In the genomic region with DNA sequence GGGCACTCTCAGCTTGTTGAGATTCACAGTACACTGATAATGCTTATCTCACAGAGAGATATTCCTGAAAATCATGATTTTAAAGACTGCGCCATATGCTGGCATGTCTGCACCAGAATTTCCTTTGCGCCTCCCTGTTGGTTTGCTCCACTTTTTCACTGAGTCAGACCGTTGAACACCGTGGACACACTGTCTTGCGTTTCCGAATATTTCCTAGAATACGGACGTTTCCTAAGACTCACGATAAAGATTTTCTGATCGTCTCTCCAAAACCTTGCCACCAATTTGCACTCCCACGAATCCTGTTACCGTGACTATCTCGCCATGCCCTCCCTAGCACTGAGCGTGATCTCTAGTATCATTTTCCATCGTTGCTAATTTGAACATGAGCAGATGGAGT, we compare ENCODE assay signal across 10 cellular contexts. TPM values are rescaled to one million over a fixed set of nuclear protein-coding genes. Genes with fewer than 3 reads are reported as not detected.
DNase-seq lines count a peak whose midpoint lies in the region; ATAC-seq lines count a peak whose summit lies in the region.
"Had no signal": no experiment of that assay in that cellular context is flagged by ENCODE, and none has a peak within 500 bp of the region (broad histone marks: within the 10 kb centered on the region; RNA-seq: fewer than 3 reads in every experiment).

No MANE protein-coding gene starts in this region.

- H3K36me3 Mint-ChIP-seq in activated T-helper 17 cell treated with anti-CD3 and anti-CD28 coated beads, Interleukin-2, amount 50 U/mL, for 72 hours (ENCODE audit: low read depth), result no peaks in the 10 kb centered on the region

- H3K27me3 Mint-ChIP-seq in activated T-helper 17 cell treated with anti-CD3 and anti-CD28 coated beads, Interleukin-2, amount 50 U/mL, for 72 hours, result peaks cover 4% of the 10 kb centered on the region

- in situ Hi-C loops in GM23248 (cut with MboI), result no loop called here

- 16% methylated on average over 15 of the region's 15 CpGs for WGBS in GM23248 (ENCODE audit: low coverage in 1 of 2, low lambda C conversion rate in 2 of 2, missing lambda C conversion rate in 2 of 2), 2 experiments

- DNase-seq in GM23248, result no peak
- DNase-seq in NCI-H1930 (lab: John Stamatoyannopoulos, UW), result no peak
- no peak for DNase-seq in dedifferentiated amniotic fluid mesenchymal stem cell (ENCODE audit: extremely low spot score)
- no peak for DNase-seq in SKM-1 treated with dmso at 0.1 percent for 144 hours (lab: John Stamatoyannopoulos, UW; ENCODE audit: unreplicated experiment)
- DNase-seq in dermis blood vessel endothelial cell, result no peak

- no peaks in the 10 kb centered on the region for H3K36me3 ChIP-seq in GM23248 (ENCODE audit: low read depth)

- peaks cover 30% of the 10 kb centered on the region for H3K27me3 ChIP-seq in GM23248 (replicated peaks; ENCODE audit: insufficient read depth)

- no peaks in the 10 kb centered on the region for H3F3A ChIP-seq in GM23248 (ENCODE audit: insufficient read depth)

- H3K4me2 ChIP-seq in GM23248 (ENCODE audit: unreplicated experiment), result peak overlapping the region; percentile 77

- no peak overlapping the region for H3K9ac ChIP-seq in GM23248

- H4K20me1 ChIP-seq in GM23248 (ENCODE audit: insufficient read depth), result no peaks in the 10 kb centered on the region

- H3K4me1 ChIP-seq in GM23248 (ENCODE audit: insufficient read depth), result peaks cover 7% of the 10 kb centered on the region; the same call in 1 of the 2 replicates

- no peaks in the 10 kb centered on the region for H3K9me3 ChIP-seq in GM23248 (ENCODE audit: low read depth)

- H3K27ac ChIP-seq in GM23248 (no peak overlapping the region), skin epidermis (no peak overlapping the region)

- H2AFZ ChIP-seq in GM23248, result peak overlapping the region; percentile 87

- H3K4me3 ChIP-seq in GM23248 (peak overlapping the region; percentile 80), iPS-11a (ENCODE audit: low read depth, low read length) (peak overlapping the region; percentile 64), skin epidermis (peak overlapping the region; percentile 46 to 69 (median 61))
- H3K4me3 ChIP-seq: K562 had no signal

- peaks cover 5% of the 10 kb centered on the region for H3K4me1 Mint-ChIP-seq in activated T-helper 17 cell treated with anti-CD3 and anti-CD28 coated beads, Interleukin-2, amount 50 U/mL, for 72 hours

- no peak overlapping the region for H3K27ac Mint-ChIP-seq in activated T-helper 17 cell treated with anti-CD3 and anti-CD28 coated beads, Interleukin-2, amount 50 U/mL, for 72 hours

- H3K9me2 ChIP-seq in GM23248 (ENCODE audit: insufficient read depth), result no peaks in the 10 kb centered on the region

- H3K4me3 Mint-ChIP-seq in activated T-helper 17 cell treated with anti-CD3 and anti-CD28 coated beads, Interleukin-2, amount 50 U/mL, for 72 hours, result peak overlapping the region; percentile 71

- H3K79me2 ChIP-seq in GM23248 (ENCODE audit: insufficient read depth), result no peaks in the 10 kb centered on the region

- ATAC-seq in activated T-helper 17 cell treated with anti-CD3 and anti-CD28 coated beads, Interleukin-2, amount 50 U/mL, for 72 hours (replicated peaks), result no peak

- no peaks in the 10 kb centered on the region for H3K9me3 Mint-ChIP-seq in activated T-helper 17 cell treated with anti-CD3 and anti-CD28 coated beads, Interleukin-2, amount 50 U/mL, for 72 hours

RNA-seq across cellular contexts. Expression of a gene that starts 0.5 kb away (rescaled TPM):
- 0.76 and 1.9 TPM in 2 replicates for total RNA-seq in GM23248 (2014; rRNA removed; shearing (Covaris generic))
- 0.58 and 0.83 TPM in 2 replicates for polyA plus RNA-seq in GM23248 (2016; fragmentation: Nextera tagmentation; extraction: Ambion mirVana)
- under 1 TPM in 1 of 2 donors, not detected in 1; 0.40 TPM for total RNA-seq in activated T-helper 17 cell treated with anti-CD3 and anti-CD28 coated beads, Interleukin-2, amount 50 U/mL, for 72 hours
- 124 and 125 TPM in 2 replicates for total RNA-seq in dermis blood vessel endothelial cell
- total RNA-seq: K562 had no signal
- polyA plus RNA-seq: K562 had no signal

RNA-seq across cellular contexts. Expression of a gene that starts 58.4 kb away (rescaled TPM):
- total RNA-seq in GM23248 (2014; rRNA removed; shearing (Covaris generic)), result 0.13 and 1.9 TPM in 2 replicates
- polyA plus RNA-seq in GM23248 (2016; fragmentation: Nextera tagmentation; extraction: Ambion mirVana), result 4.0 and 4.8 TPM in 2 replicates
- not detected for total RNA-seq in activated T-helper 17 cell treated with anti-CD3 and anti-CD28 coated beads, Interleukin-2, amount 50 U/mL, for 72 hours
- total RNA-seq in dermis blood vessel endothelial cell, result 11.0 and 23.5 TPM in 2 replicates
- total RNA-seq: activated CD8-positive, alpha-beta memory T cell treated with anti-CD3 and anti-CD28 coated beads for 36 hours had no signal

Comparison
In these comparisons a context has a peak if more than half of its experiments do, and no peak if none do; other contexts are left out.
1. RNA of a gene that starts 0.5 kb away (total RNA-seq): 124 to 125 TPM in dermis blood vessel endothelial cell; 0.76 to 1.9 TPM in GM23248 and 0.40 TPM in activated T-helper 17 cell treated with anti-CD3 and anti-CD28 coated beads, Interleukin-2, amount 50 U/mL, for 72 hours; every median in the first group is over 10 times any median in the second.
2. Peak in every context shown above with its lines, with median percentiles within 50 percentile points of each other: H3K4me3 ChIP-seq.